10 cellular contexts compared by ENCODE assay signal in genomic region chr6:38262041-38262440, GRCh38.
DNase-seq lines count a peak whose midpoint lies in the region; ATAC-seq and TF ChIP-seq lines count a peak whose summit lies in the region.
"Had no signal": no experiment of that assay in that cellular context is flagged by ENCODE, and none has a peak within 500 bp of the region (broad histone marks: within the 10 kb centered on the region; RNA-seq: fewer than 3 reads in every experiment).

No MANE protein-coding gene starts in this region.

- H3K4me1 Mint-ChIP-seq in glutamatergic neuron (ENCODE audit: low read depth, unreplicated experiment), result peaks cover 22% of the 10 kb centered on the region

- H3K4me1 ChIP-seq in SK-N-SH (ENCODE audit: control insufficient read depth in 1 of 2, insufficient read depth in 2 of 2, low read depth in 1 of 2, low read length in 1 of 2), result peaks cover 30 to 49% of the 10 kb centered on the region in 2 experiments
- H3K4me1 ChIP-seq in psoas muscle, result peaks cover 16% of the 10 kb centered on the region

- TF ChIP-seq EP300 in SK-N-SH (IDR thresholded peaks at IDR 0.05; ENCODE audit: borderline replicate concordance in 1 of 2, low read depth in 1 of 2, low read length in 1 of 2), result peak in 1 of 2 experiments; percentile 82; a peak in 3 of 4 replicates

- POLR2A ChIA-PET in SK-N-SH (lab: Yijun Ruan, JAX), result no interaction called here

- no peaks in the 10 kb centered on the region for H3K27me3 ChIP-seq in SK-N-SH (ENCODE audit: insufficient read depth)
- H3K27me3 ChIP-seq in psoas muscle (ENCODE audit: insufficient read depth in 3 of 3, low read length in 2 of 3), result no peaks in the 10 kb centered on the region

- H3K36me3 ChIP-seq in SK-N-SH (replicated peaks in 1 of 2; ENCODE audit: control insufficient read depth in 1 of 2, insufficient read depth in 2 of 2, low read length in 1 of 2) (no peaks in the 10 kb centered on the region), psoas muscle (ENCODE audit: insufficient read depth in 1 of 2, low read depth in 1 of 2) (no peaks in the 10 kb centered on the region)

- TF ChIP-seq RAD21 in SK-N-SH (IDR thresholded peaks at IDR 0.05; ENCODE audit: low read length), result no peak

- peak overlapping the region; percentile 69 for H3K9ac ChIP-seq in SK-N-SH

- no peaks in the 10 kb centered on the region for H3K9me3 ChIP-seq in SK-N-SH
- no peaks in the 10 kb centered on the region for H3K9me3 ChIP-seq in psoas muscle

- no peaks in the 10 kb centered on the region for H3K36me3 Mint-ChIP-seq in glutamatergic neuron (ENCODE audit: unreplicated experiment)

- H3K27ac Mint-ChIP-seq in glutamatergic neuron (ENCODE audit: unreplicated experiment), result peak overlapping the region; percentile 56

- H3K27ac ChIP-seq in SK-N-SH (ENCODE audit: low read depth in 2 of 2, low read length in 1 of 2) (peak overlapping the region; percentile 76 to 91), psoas muscle (peak overlapping the region; percentile 33)

- WGBS in SK-N-SH (ENCODE audit: low lambda C conversion rate), result 9% methylated on average over 1 of the region's 1 CpG
- 24 to 41% (median 32%) methylated on average over 1 of the region's 1 CpG for WGBS in psoas muscle, 3 donors

- no peak overlapping the region for H3K4me3 Mint-ChIP-seq in glutamatergic neuron (ENCODE audit: unreplicated experiment)

- H3F3A ChIP-seq in SK-N-SH (replicated peaks; ENCODE audit: insufficient read depth), result peaks cover 49% of the 10 kb centered on the region

- DNase-seq in GM04503 (ENCODE audit: low read depth), result peak; percentile 67
- no peak for DNase-seq in SK-N-SH
- no peak for DNase-seq in glutamatergic neuron
- no peak for DNase-seq in psoas muscle
- DNase-seq in midbrain (lab: John Stamatoyannopoulos, UW), result no peak
- DNase-seq in stimulated activated CD4-positive, alpha-beta T cell treated with anti-CD3 and anti-CD28 coated beads, Interleukin-2, amount 100 ng/mL, for 24 hours, result no peak
- DNase-seq in NCI-H1092 treated with DMSO at 0.1 percent for 48 hours (lab: John Stamatoyannopoulos, UW), result no peak
- DNase-seq: effector CD8-positive, alpha-beta T cell; SW 1271 had no signal

- H2AFZ ChIP-seq in SK-N-SH (ENCODE audit: low read depth), result peak overlapping the region; percentile 34; the same call in 1 of the 2 replicates

- peak; percentile 89 to 97 (median 95) for ATAC-seq in psoas muscle
- no peak for ATAC-seq in esophagus mucosa

- no peaks in the 10 kb centered on the region for H3K79me2 ChIP-seq in SK-N-SH (ENCODE audit: insufficient read depth)

- H4K20me1 ChIP-seq in SK-N-SH (ENCODE audit: insufficient read depth), result no peaks in the 10 kb centered on the region

- no peaks in the 10 kb centered on the region for H3K9me2 ChIP-seq in SK-N-SH

- intact Hi-C loops in psoas muscle (cut with DNase I), result no loop called here

- TF ChIP-seq CTCF in SK-N-SH (IDR thresholded peaks at IDR 0.05), result no peak
- TF ChIP-seq CTCF in glutamatergic neuron (IDR thresholded peaks at IDR 0.05; ENCODE audit: partially characterized antibody, unreplicated experiment), result no peak
- no peak for TF ChIP-seq CTCF in psoas muscle (IDR thresholded peaks at IDR 0.05)

- H3K4me2 ChIP-seq in SK-N-SH, result peak overlapping the region; percentile 76

- peaks cover 2% of the 10 kb centered on the region for H3K9me3 Mint-ChIP-seq in glutamatergic neuron (ENCODE audit: unreplicated experiment)

- H3K27me3 Mint-ChIP-seq in glutamatergic neuron (ENCODE audit: unreplicated experiment), result peaks cover 3% of the 10 kb centered on the region

- H3K4me3 ChIP-seq in SK-N-SH (ENCODE audit: low read depth in 2 of 2, low read length in 1 of 2), result peak overlapping the region in 1 of 2 experiments; percentile 50; a peak in 1 of 4 replicates
- no peak overlapping the region for H3K4me3 ChIP-seq in psoas muscle

- CTCF ChIA-PET in SK-N-SH (lab: Yijun Ruan, JAX), result no interaction called here

TF ChIP-seq in SK-N-SH, 30 proteins besides CTCF, POLR2A, EP300 and RAD21 (continues in another document):
- no peak for TF ChIP-seq ELF1 (IDR thresholded peaks at IDR 0.05)
- TF ChIP-seq USF1 (IDR thresholded peaks at IDR 0.05; ENCODE audit: borderline replicate concordance, low read depth), result no peak
- TF ChIP-seq EZH2phosphoT487 (IDR thresholded peaks at IDR 0.05; ENCODE audit: borderline replicate concordance, low read depth), result no peak
- TF ChIP-seq MAX (IDR thresholded peaks at IDR 0.05; ENCODE audit: low read depth), result peak; percentile 54; the same call in 1 of the 2 replicates
- TF ChIP-seq MEF2A (IDR thresholded peaks at IDR 0.05; ENCODE audit: borderline replicate concordance, low read depth), result peak; percentile 91; the same call in 1 of the 2 replicates
- TF ChIP-seq IRF3 (IDR thresholded peaks at IDR 0.05; ENCODE audit: low read depth, low read length), result no peak
- no peak for TF ChIP-seq NRF1 (IDR thresholded peaks at IDR 0.05; ENCODE audit: low read depth, low read length)
- TF ChIP-seq USF2 (IDR thresholded peaks at IDR 0.05; ENCODE audit: borderline replicate concordance, low read depth, low read length), result no peak
- TF ChIP-seq CHD2 (IDR thresholded peaks at IDR 0.05; ENCODE audit: low read length, partially characterized antibody), result no peak
- TF ChIP-seq JUND (IDR thresholded peaks at IDR 0.05), result peak; percentile 87
- TF ChIP-seq SMC3 (IDR thresholded peaks at IDR 0.05; ENCODE audit: low read depth, low read length), result no peak
- no peak for TF ChIP-seq GABPA (IDR thresholded peaks at IDR 0.05; ENCODE audit: low read depth)
- TF ChIP-seq TCF12 (IDR thresholded peaks at IDR 0.05), result peak; percentile 76
- TF ChIP-seq FOXM1 (IDR thresholded peaks at IDR 0.05; ENCODE audit: low read depth), result peak; percentile 57; the same call in 1 of the 2 replicates
- TF ChIP-seq RXRA (IDR thresholded peaks at IDR 0.05; ENCODE audit: borderline replicate concordance, low read depth), result peak; percentile 96
- no peak; the same call in 1 of the 2 replicates for TF ChIP-seq POLR2AphosphoS5 (IDR thresholded peaks at IDR 0.05; ENCODE audit: low read depth, low read length)
- no peak for TF ChIP-seq GATA2 (CRISPR knock-in tag; IDR thresholded peaks at IDR 0.05)
- TF ChIP-seq FOXJ3 (CRISPR knock-in tag; IDR thresholded peaks at IDR 0.05), result no peak
- no peak for TF ChIP-seq MXI1 (IDR thresholded peaks at IDR 0.05; ENCODE audit: low read depth, low read length)
- no peak for TF ChIP-seq RCOR1 (IDR thresholded peaks at IDR 0.05; ENCODE audit: low read length)
- no peak; the same call in 1 of the 2 replicates for TF ChIP-seq TAF1 (IDR thresholded peaks at IDR 0.05; ENCODE audit: borderline replicate concordance, low read depth, low read length)
- peak; percentile 67 for TF ChIP-seq YY1 (IDR thresholded peaks at IDR 0.05; ENCODE audit: low read depth)
- TF ChIP-seq REST (IDR thresholded peaks at IDR 0.05; ENCODE audit: low read depth, low read length), result no peak
